ENCODE assay signal across 25 cellular contexts in genomic region chr1:59164371-59164770, GRCh38.
"Had no signal": no experiment of that assay in that cellular context is flagged by ENCODE, and none has a peak within 500 bp of the region (broad histone marks: within the 10 kb centered on the region; RNA-seq: fewer than 3 reads in every experiment).

No MANE protein-coding gene starts in this region.

- H3K4me3 Mint-ChIP-seq: activated B cell treated with CpG ODN at 0.5 μM for 24 hours; activated CD4-positive, alpha-beta memory T cell treated with anti-CD3 and anti-CD28 coated beads for 36 hours; activated CD4-positive, alpha-beta T cell treated with anti-CD3 and anti-CD28 coated beads, Interleukin-2, amount 10 ng/mL, durations not matched to agents 7 days and 5 days; activated naive CD4-positive, alpha-beta T cell treated with anti-CD3 and anti-CD28 coated beads for 36 hours; activated naive CD8-positive, alpha-beta T cell; activated T-cell treated with anti-CD3 and anti-CD28 coated beads, Interleukin-2, amount 50 U/mL, for 4 hours; T-cell had no signal

- H3K27me3 Mint-ChIP-seq: activated B cell treated with CpG ODN at 0.5 μM for 24 hours had no signal

- H3K27ac ChIP-seq: SK-N-MC had no signal

- DNase-seq: activated B cell treated with CpG ODN at 0.5 μM for 24 hours; activated CD4-positive, alpha-beta memory T cell treated with anti-CD3 and anti-CD28 coated beads for 36 hours; activated CD4-positive, alpha-beta T cell treated with anti-CD3 and anti-CD28 coated beads, Interleukin-2, amount 10 ng/mL, durations not matched to agents 7 days and 5 days; activated CD8-positive, alpha-beta memory T cell treated with anti-CD3 and anti-CD28 coated beads for 24 hours; activated effector memory CD4-positive, alpha-beta T cell treated with anti-CD3 and anti-CD28 coated beads, Interleukin-2, amount 50 U/mL, for 16 hours; activated naive CD4-positive, alpha-beta T cell treated with anti-CD3 and anti-CD28 coated beads for 36 hours; activated T-cell treated with anti-CD3 and anti-CD28 coated beads, Interleukin-2, amount 50 U/mL, for 4 hours; central memory CD4-positive, alpha-beta T cell; MM.1S; NCI-H1436; NCI-H1694 treated with DMSO at 0.1 percent for 48 hours; NCI-H2081 treated with DMSO at 0.1 percent for 48 hours; NCI-H2171; NCI-H345; NCI-H510A; NCI-H526 treated with DMSO at 0.1 percent for 48 hours; NCI-H82; SIG-M5; T-cell; T-helper 2 cell; T1000 had no signal

- H3K9me3 Mint-ChIP-seq: activated naive CD4-positive, alpha-beta T cell treated with anti-CD3 and anti-CD28 coated beads for 36 hours; activated T-cell treated with anti-CD3 and anti-CD28 coated beads, Interleukin-2, amount 50 U/mL, for 4 hours; T-cell had no signal

- H3K4me1 Mint-ChIP-seq: activated B cell treated with CpG ODN at 0.5 μM for 24 hours; activated CD4-positive, alpha-beta T cell treated with anti-CD3 and anti-CD28 coated beads, Interleukin-2, amount 10 ng/mL, durations not matched to agents 7 days and 5 days; T-cell had no signal

- ATAC-seq: activated T-cell treated with anti-CD3 and anti-CD28 coated beads, Interleukin-2, amount 50 U/mL, for 4 hours; T-cell had no signal

- H3K4me3 ChIP-seq: SK-N-MC had no signal

- H3K36me3 Mint-ChIP-seq: activated CD4-positive, alpha-beta memory T cell treated with anti-CD3 and anti-CD28 coated beads for 36 hours; activated naive CD8-positive, alpha-beta T cell; T-cell had no signal

- H3K27ac Mint-ChIP-seq: activated B cell treated with CpG ODN at 0.5 μM for 24 hours; activated CD4-positive, alpha-beta memory T cell treated with anti-CD3 and anti-CD28 coated beads for 36 hours; activated CD4-positive, alpha-beta T cell treated with anti-CD3 and anti-CD28 coated beads, Interleukin-2, amount 10 ng/mL, durations not matched to agents 7 days and 5 days; activated naive CD4-positive, alpha-beta T cell treated with anti-CD3 and anti-CD28 coated beads for 36 hours; activated naive CD8-positive, alpha-beta T cell; T-cell had no signal

- FAIRE-seq: bronchial epithelial cell, TTC549 had no signal
